Comparison of ENCODE assay signal across 15 cellular contexts in genomic region chr5:31361234-31361633, GRCh38.
DNase-seq lines count a peak whose midpoint lies in the region; ATAC-seq, FAIRE-seq and TF ChIP-seq lines count a peak whose summit lies in the region.
"Had no signal": no experiment of that assay in that cellular context is flagged by ENCODE, and none has a peak within 500 bp of the region (broad histone marks: within the 10 kb centered on the region; RNA-seq: fewer than 3 reads in every experiment).

No MANE protein-coding gene starts in this region.

- 44% methylated on average over 1 of the region's 1 CpG for WGBS in hepatocyte (ENCODE audit: low lambda C conversion rate, missing lambda C conversion rate)
- WGBS in spleen, 5 donors: 63 to 84% (median 77%) methylated on average over 1 of the region's 1 CpG

- H4K20me1 ChIP-seq in astrocyte (ENCODE audit: insufficient read depth, low read length): no peaks in the 10 kb centered on the region
- no peaks in the 10 kb centered on the region for H4K20me1 ChIP-seq in hepatocyte (ENCODE audit: insufficient read depth, poor library complexity, severe bottlenecking)

- H3K27ac ChIP-seq in astrocyte (ENCODE audit: low read depth, low read length) (peak overlapping the region; percentile 59), hepatocyte (peak overlapping the region; percentile 39), spleen (no peak overlapping the region)

- H2AFZ ChIP-seq in astrocyte (ENCODE audit: low read depth, low read length) (peak overlapping the region; percentile 48), hepatocyte (no peak overlapping the region)

- peak; percentile 78 for FAIRE-seq in astrocyte (lab: Jason Lieb, UNC)

- H3K36me3 Mint-ChIP-seq in astrocyte (ENCODE audit: low read depth, unreplicated experiment): no peaks in the 10 kb centered on the region
- H3K36me3 Mint-ChIP-seq: T-cell had no signal

- no peak overlapping the region for H3K27ac Mint-ChIP-seq in astrocyte (ENCODE audit: unreplicated experiment)
- H3K27ac Mint-ChIP-seq: B cell, T-cell had no signal

- H3K4me1 ChIP-seq in astrocyte (ENCODE audit: insufficient read depth, low read length): peaks cover 36% of the 10 kb centered on the region
- no peaks in the 10 kb centered on the region for H3K4me1 ChIP-seq in hepatocyte (ENCODE audit: insufficient read depth)
- H3K4me1 ChIP-seq in spleen: no peaks in the 10 kb centered on the region

- H3K9me2 ChIP-seq in hepatocyte (replicated peaks; ENCODE audit: insufficient read depth): no peaks in the 10 kb centered on the region

- H3K79me2 ChIP-seq in astrocyte (ENCODE audit: insufficient read depth, low read length): no peaks in the 10 kb centered on the region
- H3K79me2 ChIP-seq in hepatocyte: no peaks in the 10 kb centered on the region

- no peak for TF ChIP-seq POLR2A in spleen (IDR thresholded peaks at IDR 0.05)

- H3K4me3 ChIP-seq in AG04449 (ENCODE audit: low read depth, low read length) (no peak overlapping the region), astrocyte (ENCODE audit: insufficient read depth, low read depth, low read length) (no peak overlapping the region), hepatocyte (no peak overlapping the region), spleen (no peak overlapping the region)

- DNase-seq in AG04449 (ENCODE audit: low read depth, low spot score): peak; percentile 53
- DNase-seq in H4 (ENCODE audit: low spot score): peak; percentile 29
- peak; percentile 66 for DNase-seq in astrocyte (ENCODE audit: low read depth)
- DNase-seq in hepatocyte (ENCODE audit: low spot score): peak; percentile 17
- DNase-seq in activated CD4-positive, alpha-beta T cell treated with anti-CD3 and anti-CD28 coated beads, Interleukin-2, amount 50 U/mL, for 1 hour: no peak
- DNase-seq in activated T-cell treated with anti-CD3 and anti-CD28 coated beads, Interleukin-2, amount 50 U/mL, for 1 hour: no peak
- no peak for DNase-seq in spleen
- DNase-seq: activated effector memory CD4-positive, alpha-beta T cell treated with anti-CD3 and anti-CD28 coated beads, Interleukin-2, amount 50 U/mL, for 16 hours; KBM-7; NCI-H1930; NK-92 treated with Interleukin-12 subunit alpha and Interleukin-12 subunit beta, amount 100 ng/mL, for 24 hours; T-cell had no signal

- H3K4me2 ChIP-seq in astrocyte (ENCODE audit: low read length) (peak overlapping the region; percentile 2), hepatocyte (no peak overlapping the region)

- H3K9me3 Mint-ChIP-seq in astrocyte (ENCODE audit: unreplicated experiment): peaks cover 4% of the 10 kb centered on the region

- intact Hi-C loops in spleen (cut with DNase I; ENCODE audit: low total_unique reads): no loop called here

- POLR2A ChIA-PET in AG04449 (lab: Yijun Ruan, JAX): no interaction called here

- no peak for ATAC-seq in GM18870 (IDR thresholded peaks at IDR 0.05; ENCODE audit: unreplicated experiment)
- ATAC-seq: left lobe of liver, T-cell had no signal

- peaks cover 10% of the 10 kb centered on the region for H3K4me1 Mint-ChIP-seq in astrocyte (ENCODE audit: low read depth, unreplicated experiment)
- H3K4me1 Mint-ChIP-seq: B cell, T-cell had no signal

- H3K9ac ChIP-seq in astrocyte (ENCODE audit: low read length): no peak overlapping the region

- H3K27me3 Mint-ChIP-seq in astrocyte (ENCODE audit: low read depth, unreplicated experiment): no peaks in the 10 kb centered on the region
- H3K27me3 Mint-ChIP-seq: B cell had no signal

- CTCF ChIA-PET in AG04449 (lab: Yijun Ruan, JAX): no interaction called here

- no peak for TF ChIP-seq CTCF in AG04449 (IDR thresholded peaks at IDR 0.05; ENCODE audit: insufficient read depth, low read length, missing control alignments)
- no peak for TF ChIP-seq CTCF in astrocyte (IDR thresholded peaks at IDR 0.05; ENCODE audit: insufficient read depth, low read depth, low read length)
- TF ChIP-seq CTCF in hepatocyte (IDR thresholded peaks at IDR 0.05; ENCODE audit: poor library complexity): no peak
- no peak for TF ChIP-seq CTCF in spleen (IDR thresholded peaks at IDR 0.05 in 8 of 11, conservative IDR thresholded peaks at IDR 0.05 in 3 of 11)

- H3K4me3 Mint-ChIP-seq in astrocyte (ENCODE audit: unreplicated experiment): no peak overlapping the region
- H3K4me3 Mint-ChIP-seq: B cell, T-cell had no signal

- H3K27me3 ChIP-seq in astrocyte (ENCODE audit: insufficient read depth, low read length) (no peaks in the 10 kb centered on the region), hepatocyte (no peaks in the 10 kb centered on the region), spleen (replicated peaks in 1 of 7) (no peaks in the 10 kb centered on the region)

- H3K9me3 ChIP-seq in astrocyte (ENCODE audit: insufficient read depth, low read depth, low read length) (no peaks in the 10 kb centered on the region), hepatocyte (ENCODE audit: low read depth) (no peaks in the 10 kb centered on the region), spleen (peaks cover 0 to 4% (median 0%) of the 10 kb centered on the region in 8 donors)

- no peaks in the 10 kb centered on the region for H3K36me3 ChIP-seq in astrocyte (ENCODE audit: insufficient read depth, low read length)
- H3K36me3 ChIP-seq in hepatocyte (replicated peaks; ENCODE audit: insufficient read depth, low read depth): no peaks in the 10 kb centered on the region
- H3K36me3 ChIP-seq in spleen: no peaks in the 10 kb centered on the region

Comparison
In these comparisons a context has a peak if more than half of its experiments do, and no peak if none do; other contexts are left out.
1. DNase-seq: peak in AG04449 (single experiment), H4 (single experiment), astrocyte (single experiment) and hepatocyte (single experiment); none in activated CD4-positive, alpha-beta T cell treated with anti-CD3 and anti-CD28 coated beads, Interleukin-2, amount 50 U/mL, for 1 hour (single experiment), activated T-cell treated with anti-CD3 and anti-CD28 coated beads, Interleukin-2, amount 50 U/mL, for 1 hour (single experiment) and spleen (single experiment).
2. H3K27ac ChIP-seq: peak in astrocyte (single experiment) and hepatocyte (single experiment); none in spleen (0 of 8).